2 cellular contexts compared by ENCODE assay signal in the genomic region with DNA sequence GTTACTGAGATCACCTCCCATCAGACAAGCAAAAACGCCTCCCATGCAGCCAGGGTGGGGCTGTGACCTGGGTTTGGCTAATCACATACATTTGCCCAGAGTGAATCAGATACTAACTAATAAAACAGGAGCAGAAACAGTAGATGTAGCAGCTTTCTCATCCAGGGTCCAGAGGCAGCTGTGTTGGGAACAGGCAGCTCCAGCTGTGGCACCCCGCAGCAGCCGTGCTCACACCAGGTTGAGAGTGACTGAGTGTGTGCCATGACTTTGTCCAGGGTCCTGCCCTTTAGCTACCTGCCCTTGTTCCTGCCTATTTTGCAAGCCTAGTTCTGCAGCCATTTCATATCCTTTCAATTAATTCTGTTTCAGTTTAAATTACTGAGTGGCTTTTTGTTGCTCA.
TF ChIP-seq lines count a peak whose summit lies in the region.

No MANE protein-coding gene starts in this region.

TF ChIP-seq in GM23338, 12 proteins besides CTCF, POLR2A, EP300 and RAD21 (continues in another document):
- TF ChIP-seq ZNF114 (CRISPR knock-in tag; IDR thresholded peaks at IDR 0.05) (no peak), CREB1 (CRISPR knock-in tag; IDR thresholded peaks at IDR 0.05; ENCODE audit: low read depth) (no peak), JUNB (IDR thresholded peaks at IDR 0.05; ENCODE audit: unreplicated experiment) (no peak), STAT1 (IDR thresholded peaks at IDR 0.05; ENCODE audit: unreplicated experiment) (no peak), ZNF331 (CRISPR knock-in tag; IDR thresholded peaks at IDR 0.05; ENCODE audit: low read depth) (no peak), NANOG (IDR thresholded peaks at IDR 0.05; ENCODE audit: borderline replicate concordance) (no peak), EZH2 (IDR thresholded peaks at IDR 0.05; ENCODE audit: low read depth, unreplicated experiment) (no peak)
- TF ChIP-seq, protein P1, sequence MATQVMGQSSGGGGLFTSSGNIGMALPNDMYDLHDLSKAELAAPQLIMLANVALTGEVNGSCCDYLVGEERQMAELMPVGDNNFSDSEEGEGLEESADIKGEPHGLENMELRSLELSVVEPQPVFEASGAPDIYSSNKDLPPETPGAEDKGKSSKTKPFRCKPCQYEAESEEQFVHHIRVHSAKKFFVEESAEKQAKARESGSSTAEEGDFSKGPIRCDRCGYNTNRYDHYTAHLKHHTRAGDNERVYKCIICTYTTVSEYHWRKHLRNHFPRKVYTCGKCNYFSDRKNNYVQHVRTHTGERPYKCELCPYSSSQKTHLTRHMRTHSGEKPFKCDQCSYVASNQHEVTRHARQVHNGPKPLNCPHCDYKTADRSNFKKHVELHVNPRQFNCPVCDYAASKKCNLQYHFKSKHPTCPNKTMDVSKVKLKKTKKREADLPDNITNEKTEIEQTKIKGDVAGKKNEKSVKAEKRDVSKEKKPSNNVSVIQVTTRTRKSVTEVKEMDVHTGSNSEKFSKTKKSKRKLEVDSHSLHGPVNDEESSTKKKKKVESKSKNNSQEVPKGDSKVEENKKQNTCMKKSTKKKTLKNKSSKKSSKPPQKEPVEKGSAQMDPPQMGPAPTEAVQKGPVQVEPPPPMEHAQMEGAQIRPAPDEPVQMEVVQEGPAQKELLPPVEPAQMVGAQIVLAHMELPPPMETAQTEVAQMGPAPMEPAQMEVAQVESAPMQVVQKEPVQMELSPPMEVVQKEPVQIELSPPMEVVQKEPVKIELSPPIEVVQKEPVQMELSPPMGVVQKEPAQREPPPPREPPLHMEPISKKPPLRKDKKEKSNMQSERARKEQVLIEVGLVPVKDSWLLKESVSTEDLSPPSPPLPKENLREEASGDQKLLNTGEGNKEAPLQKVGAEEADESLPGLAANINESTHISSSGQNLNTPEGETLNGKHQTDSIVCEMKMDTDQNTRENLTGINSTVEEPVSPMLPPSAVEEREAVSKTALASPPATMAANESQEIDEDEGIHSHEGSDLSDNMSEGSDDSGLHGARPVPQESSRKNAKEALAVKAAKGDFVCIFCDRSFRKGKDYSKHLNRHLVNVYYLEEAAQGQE (IDR thresholded peaks at IDR 0.05; ENCODE audit: unreplicated experiment), result no peak
- TF ChIP-seq, protein P2, sequence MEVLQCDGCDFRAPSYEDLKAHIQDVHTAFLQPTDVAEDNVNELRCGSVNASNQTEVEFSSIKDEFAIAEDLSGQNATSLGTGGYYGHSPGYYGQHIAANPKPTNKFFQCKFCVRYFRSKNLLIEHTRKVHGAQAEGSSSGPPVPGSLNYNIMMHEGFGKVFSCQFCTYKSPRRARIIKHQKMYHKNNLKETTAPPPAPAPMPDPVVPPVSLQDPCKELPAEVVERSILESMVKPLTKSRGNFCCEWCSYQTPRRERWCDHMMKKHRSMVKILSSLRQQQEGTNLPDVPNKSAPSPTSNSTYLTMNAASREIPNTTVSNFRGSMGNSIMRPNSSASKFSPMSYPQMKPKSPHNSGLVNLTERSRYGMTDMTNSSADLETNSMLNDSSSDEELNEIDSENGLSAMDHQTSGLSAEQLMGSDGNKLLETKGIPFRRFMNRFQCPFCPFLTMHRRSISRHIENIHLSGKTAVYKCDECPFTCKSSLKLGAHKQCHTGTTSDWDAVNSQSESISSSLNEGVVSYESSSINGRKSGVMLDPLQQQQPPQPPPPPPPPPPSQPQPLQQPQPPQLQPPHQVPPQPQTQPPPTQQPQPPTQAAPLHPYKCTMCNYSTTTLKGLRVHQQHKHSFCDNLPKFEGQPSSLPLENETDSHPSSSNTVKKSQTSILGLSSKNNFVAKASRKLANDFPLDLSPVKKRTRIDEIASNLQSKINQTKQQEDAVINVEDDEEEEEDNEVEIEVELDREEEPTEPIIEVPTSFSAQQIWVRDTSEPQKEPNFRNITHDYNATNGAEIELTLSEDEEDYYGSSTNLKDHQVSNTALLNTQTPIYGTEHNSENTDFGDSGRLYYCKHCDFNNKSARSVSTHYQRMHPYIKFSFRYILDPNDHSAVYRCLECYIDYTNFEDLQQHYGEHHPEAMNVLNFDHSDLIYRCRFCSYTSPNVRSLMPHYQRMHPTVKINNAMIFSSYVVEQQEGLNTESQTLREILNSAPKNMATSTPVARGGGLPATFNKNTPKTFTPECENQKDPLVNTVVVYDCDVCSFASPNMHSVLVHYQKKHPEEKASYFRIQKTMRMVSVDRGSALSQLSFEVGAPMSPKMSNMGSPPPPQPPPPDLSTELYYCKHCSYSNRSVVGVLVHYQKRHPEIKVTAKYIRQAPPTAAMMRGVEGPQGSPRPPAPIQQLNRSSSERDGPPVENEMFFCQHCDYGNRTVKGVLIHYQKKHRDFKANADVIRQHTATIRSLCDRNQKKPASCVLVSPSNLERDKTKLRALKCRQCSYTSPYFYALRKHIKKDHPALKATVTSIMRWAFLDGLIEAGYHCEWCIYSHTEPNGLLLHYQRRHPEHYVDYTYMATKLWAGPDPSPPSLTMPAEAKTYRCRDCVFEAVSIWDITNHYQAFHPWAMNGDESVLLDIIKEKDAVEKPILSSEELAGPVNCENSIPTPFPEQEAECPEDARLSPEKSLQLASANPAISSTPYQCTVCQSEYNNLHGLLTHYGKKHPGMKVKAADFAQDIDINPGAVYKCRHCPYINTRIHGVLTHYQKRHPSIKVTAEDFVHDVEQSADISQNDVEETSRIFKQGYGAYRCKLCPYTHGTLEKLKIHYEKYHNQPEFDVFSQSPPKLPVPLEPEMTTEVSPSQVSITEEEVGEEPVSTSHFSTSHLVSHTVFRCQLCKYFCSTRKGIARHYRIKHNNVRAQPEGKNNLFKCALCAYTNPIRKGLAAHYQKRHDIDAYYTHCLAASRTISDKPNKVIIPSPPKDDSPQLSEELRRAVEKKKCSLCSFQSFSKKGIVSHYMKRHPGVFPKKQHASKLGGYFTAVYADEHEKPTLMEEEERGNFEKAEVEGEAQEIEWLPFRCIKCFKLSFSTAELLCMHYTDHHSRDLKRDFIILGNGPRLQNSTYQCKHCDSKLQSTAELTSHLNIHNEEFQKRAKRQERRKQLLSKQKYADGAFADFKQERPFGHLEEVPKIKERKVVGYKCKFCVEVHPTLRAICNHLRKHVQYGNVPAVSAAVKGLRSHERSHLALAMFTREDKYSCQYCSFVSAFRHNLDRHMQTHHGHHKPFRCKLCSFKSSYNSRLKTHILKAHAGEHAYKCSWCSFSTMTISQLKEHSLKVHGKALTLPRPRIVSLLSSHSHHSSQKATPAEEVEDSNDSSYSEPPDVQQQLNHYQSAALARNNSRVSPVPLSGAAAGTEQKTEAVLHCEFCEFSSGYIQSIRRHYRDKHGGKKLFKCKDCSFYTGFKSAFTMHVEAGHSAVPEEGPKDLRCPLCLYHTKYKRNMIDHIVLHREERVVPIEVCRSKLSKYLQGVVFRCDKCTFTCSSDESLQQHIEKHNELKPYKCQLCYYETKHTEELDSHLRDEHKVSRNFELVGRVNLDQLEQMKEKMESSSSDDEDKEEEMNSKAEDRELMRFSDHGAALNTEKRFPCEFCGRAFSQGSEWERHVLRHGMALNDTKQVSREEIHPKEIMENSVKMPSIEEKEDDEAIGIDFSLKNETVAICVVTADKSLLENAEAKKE (CRISPR knock-in tag; IDR thresholded peaks at IDR 0.05), result no peak
- TF ChIP-seq, protein P3, sequence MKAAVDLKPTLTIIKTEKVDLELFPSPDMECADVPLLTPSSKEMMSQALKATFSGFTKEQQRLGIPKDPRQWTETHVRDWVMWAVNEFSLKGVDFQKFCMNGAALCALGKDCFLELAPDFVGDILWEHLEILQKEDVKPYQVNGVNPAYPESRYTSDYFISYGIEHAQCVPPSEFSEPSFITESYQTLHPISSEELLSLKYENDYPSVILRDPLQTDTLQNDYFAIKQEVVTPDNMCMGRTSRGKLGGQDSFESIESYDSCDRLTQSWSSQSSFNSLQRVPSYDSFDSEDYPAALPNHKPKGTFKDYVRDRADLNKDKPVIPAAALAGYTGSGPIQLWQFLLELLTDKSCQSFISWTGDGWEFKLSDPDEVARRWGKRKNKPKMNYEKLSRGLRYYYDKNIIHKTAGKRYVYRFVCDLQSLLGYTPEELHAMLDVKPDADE (IDR thresholded peaks at IDR 0.05), result no peak

TF ChIP-seq in endothelial cell of umbilical vein, 7 proteins besides CTCF, POLR2A, EP300 and RAD21:
- TF ChIP-seq MYC (IDR thresholded peaks at IDR 0.05; ENCODE audit: low read depth, low read length) (no peak), EZH2 (IDR thresholded peaks at IDR 0.05; ENCODE audit: borderline replicate concordance, low read depth, low read length, severe bottlenecking) (no peak), JUN (IDR thresholded peaks at IDR 0.05; ENCODE audit: borderline replicate concordance, insufficient read depth, insufficient read length, low read depth) (no peak), FOS (IDR thresholded peaks at IDR 0.05; ENCODE audit: borderline replicate concordance, insufficient read depth, low read length) (no peak), GATA2 (IDR thresholded peaks at IDR 0.05; ENCODE audit: insufficient read depth, insufficient read length, low read depth, low read length) (no peak), POLR2AphosphoS5 (IDR thresholded peaks at IDR 0.05; ENCODE audit: insufficient read depth, low read depth, low read length) (no peak)
- TF ChIP-seq, protein P4, sequence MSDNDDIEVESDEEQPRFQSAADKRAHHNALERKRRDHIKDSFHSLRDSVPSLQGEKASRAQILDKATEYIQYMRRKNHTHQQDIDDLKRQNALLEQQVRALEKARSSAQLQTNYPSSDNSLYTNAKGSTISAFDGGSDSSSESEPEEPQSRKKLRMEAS (IDR thresholded peaks at IDR 0.05; ENCODE audit: insufficient read depth, insufficient read length), result no peak
